Comparison of ENCODE assay signal across 11 cellular contexts in genomic region chr15:36887214-36888017, GRCh38.
DNase-seq lines count a peak whose midpoint lies in the region; ATAC-seq, FAIRE-seq and TF ChIP-seq lines count a peak whose summit lies in the region.
"Had no signal": no experiment of that assay in that cellular context is flagged by ENCODE, and none has a peak within 500 bp of the region (broad histone marks: within the 10 kb centered on the region; RNA-seq: fewer than 3 reads in every experiment).

No MANE protein-coding gene starts in this region.

- H3K27me3 ChIP-seq in cardiac muscle cell: no peaks in the 10 kb centered on the region
- H3K27me3 ChIP-seq in endothelial cell of umbilical vein (ENCODE audit: control insufficient read depth in 2 of 2, insufficient read depth in 2 of 2, low read length in 2 of 2): peaks cover 56 to 66% of the 10 kb centered on the region in 2 experiments
- H3K27me3 ChIP-seq in muscle layer of duodenum (ENCODE audit: low read depth, low read length): peaks cover 11% of the 10 kb centered on the region
- H3K27me3 ChIP-seq in Peyer's patch: peaks cover 0 to 16% of the 10 kb centered on the region in 2 donors

- H4K20me1 ChIP-seq in endothelial cell of umbilical vein (replicated peaks; ENCODE audit: control insufficient read depth, extremely low read depth, insufficient read depth, low read length): peaks cover 3% of the 10 kb centered on the region
- H4K20me1 ChIP-seq: BLaER1 had no signal

- no peak for FAIRE-seq in endothelial cell of umbilical vein (lab: Jason Lieb, UNC)
- FAIRE-seq: TTC549 had no signal

- H3K27ac ChIP-seq in cardiac muscle cell (peak overlapping the region; percentile 85), endothelial cell of umbilical vein (ENCODE audit: insufficient read depth, low read depth, low read length) (no peak overlapping the region), muscle layer of duodenum (ENCODE audit: low read length) (peak overlapping the region; percentile 45), Peyer's patch (peak overlapping the region in 1 of 4 donors; percentile 16)
- H3K27ac ChIP-seq: BLaER1 had no signal

- no peak overlapping the region for H3K9ac ChIP-seq in endothelial cell of umbilical vein (replicated peaks; ENCODE audit: extremely low read depth, insufficient read depth, low read length)
- H3K9ac ChIP-seq: BLaER1 had no signal

- H3K9me1 ChIP-seq in endothelial cell of umbilical vein (replicated peaks; ENCODE audit: control insufficient read depth, extremely low read depth, insufficient read depth, low read length): no peaks in the 10 kb centered on the region

- H3K4me1 ChIP-seq in cardiac muscle cell (ENCODE audit: low read depth) (peaks cover 75% of the 10 kb centered on the region), endothelial cell of umbilical vein (ENCODE audit: control insufficient read depth, extremely low read depth, insufficient read depth, low read length) (peaks cover 11% of the 10 kb centered on the region), muscle layer of duodenum (ENCODE audit: control insufficient read depth in 1 of 2, insufficient read depth in 2 of 2, low read length in 2 of 2) (peaks cover 3 to 4% of the 10 kb centered on the region in 2 donors), Peyer's patch (no peaks in the 10 kb centered on the region)
- H3K4me1 ChIP-seq: BLaER1 had no signal

- H2AFZ ChIP-seq in endothelial cell of umbilical vein (ENCODE audit: low read depth, low read length): no peak overlapping the region

- dilution Hi-C loops in endothelial cell of umbilical vein (cut with MboI; ENCODE audit: extremely low pct_ligation_motif_present, low sequenced_read_pairs): no loop called here

- CTCF ChIA-PET in endothelial cell of umbilical vein (lab: Charles Lee): interaction anchor here (0.7 to 1.5 kb wide), 2 partner anchors 10 to 1469 kb away, joined by 3 read pairs; no protein-coding TSS in a partner anchor

- POLR2A ChIA-PET in endothelial cell of umbilical vein (lab: Charles Lee): no interaction called here

- TF ChIP-seq POLR2A in endothelial cell of umbilical vein (IDR thresholded peaks at IDR 0.05; ENCODE audit: low read depth, low read length): no peak
- no peak for TF ChIP-seq POLR2A in Peyer's patch (IDR thresholded peaks at IDR 0.05)

- no peaks in the 10 kb centered on the region for H3K79me2 ChIP-seq in endothelial cell of umbilical vein (ENCODE audit: control insufficient read depth, insufficient read depth, low read length)

- DNase-seq in cardiac muscle cell (ENCODE audit: low read depth in 1 of 2, low spot score in 1 of 2): peak in 1 of 2 donors; percentile 75
- DNase-seq in Right ventricle myocardium superior: no peak
- DNase-seq in endothelial cell of umbilical vein (ENCODE audit: low read depth, low spot score): no peak
- no peak for DNase-seq in NCI-H1436 (lab: John Stamatoyannopoulos, UW)
- no peak for DNase-seq in NCI-H2081 treated with DMSO at 0.1 percent for 48 hours (lab: John Stamatoyannopoulos, UW)
- DNase-seq in Peyer's patch: no peak
- DNase-seq: NCI-H345 had no signal

- intact Hi-C loops in Right ventricle myocardium superior (cut with DNase I) (loop anchor here (5.0 kb wide), 1 partner anchor 210 kb away; no protein-coding TSS in a partner anchor), endothelial cell of umbilical vein (cut with micrococcal nuclease) (no loop called here)

- H3K4me3 ChIP-seq in cardiac muscle cell (peak overlapping the region; percentile 27), endothelial cell of umbilical vein (replicated peaks in 1 of 3; ENCODE audit: insufficient read depth in 1 of 3, low read depth in 1 of 3, low read length in 3 of 3) (no peak overlapping the region), muscle layer of duodenum (ENCODE audit: low read depth in 1 of 2, low read length in 2 of 2) (peak overlapping the region; percentile 62), Peyer's patch (peak overlapping the region in 2 of 4 donors; percentile 6 to 37)
- H3K4me3 ChIP-seq: BLaER1 had no signal

- peak overlapping the region; percentile 46 for H3K4me2 ChIP-seq in endothelial cell of umbilical vein (ENCODE audit: insufficient read depth, low read length)
- H3K4me2 ChIP-seq: BLaER1 had no signal

- H3K9me3 ChIP-seq in cardiac muscle cell (ENCODE audit: low read depth) (no peaks in the 10 kb centered on the region), endothelial cell of umbilical vein (replicated peaks; ENCODE audit: control insufficient read depth, insufficient read depth, low read length) (no peaks in the 10 kb centered on the region), muscle layer of duodenum (ENCODE audit: control insufficient read depth in 1 of 2, low read length in 2 of 2) (no peaks in the 10 kb centered on the region), Peyer's patch (peaks cover 0 to 2% (median 0%) of the 10 kb centered on the region in 4 donors)

- no peak for ATAC-seq in Right ventricle myocardium superior (ENCODE audit: poor library complexity)
- no peak for ATAC-seq in GM19023 (IDR thresholded peaks at IDR 0.05; ENCODE audit: unreplicated experiment)

- peaks cover 20% of the 10 kb centered on the region for H3K36me3 ChIP-seq in cardiac muscle cell
- no peaks in the 10 kb centered on the region for H3K36me3 ChIP-seq in endothelial cell of umbilical vein (ENCODE audit: control insufficient read depth in 2 of 2, extremely low read depth in 1 of 2, insufficient read depth in 2 of 2, low read length in 2 of 2)
- peaks cover 0 to 10% of the 10 kb centered on the region in 2 donors for H3K36me3 ChIP-seq in muscle layer of duodenum (ENCODE audit: control insufficient read depth in 1 of 2, insufficient read depth in 2 of 2, low read length in 2 of 2)
- H3K36me3 ChIP-seq in Peyer's patch: no peaks in the 10 kb centered on the region
- H3K36me3 ChIP-seq: BLaER1 had no signal

- TF ChIP-seq CTCF in cardiac muscle cell (IDR thresholded peaks at IDR 0.05; ENCODE audit: low read depth, low read length): no peak
- no peak for TF ChIP-seq CTCF in endothelial cell of umbilical vein (IDR thresholded peaks at IDR 0.05; ENCODE audit: extremely low read depth in 1 of 2, insufficient read depth in 1 of 2, low read depth in 1 of 2, low read length in 2 of 2)
- TF ChIP-seq CTCF in Peyer's patch (IDR thresholded peaks at IDR 0.05): no peak

- BruUV-seq in endothelial cell of umbilical vein (replicated peaks; lab: Mats Ljungman, UMichigan): no TSS peak

TF ChIP-seq in endothelial cell of umbilical vein, 7 proteins besides CTCF, POLR2A, EP300 and RAD21:
- no peak for TF ChIP-seq FOS (IDR thresholded peaks at IDR 0.05; ENCODE audit: borderline replicate concordance, insufficient read depth, low read length)
- TF ChIP-seq EZH2 (IDR thresholded peaks at IDR 0.05; ENCODE audit: borderline replicate concordance, low read depth, low read length, severe bottlenecking): peak; percentile 86
- no peak for TF ChIP-seq JUN (IDR thresholded peaks at IDR 0.05; ENCODE audit: borderline replicate concordance, insufficient read depth, insufficient read length, low read depth)
- TF ChIP-seq MAX (IDR thresholded peaks at IDR 0.05; ENCODE audit: insufficient read depth, insufficient read length): no peak

Comparison
In these comparisons a context has a peak if more than half of its experiments do, and no peak if none do; other contexts are left out.
1. H3K4me3 ChIP-seq: peak in cardiac muscle cell (single experiment) and muscle layer of duodenum (2 of 2); none in endothelial cell of umbilical vein (0 of 3).